24 cellular contexts compared by ENCODE assay signal in the genomic region with DNA sequence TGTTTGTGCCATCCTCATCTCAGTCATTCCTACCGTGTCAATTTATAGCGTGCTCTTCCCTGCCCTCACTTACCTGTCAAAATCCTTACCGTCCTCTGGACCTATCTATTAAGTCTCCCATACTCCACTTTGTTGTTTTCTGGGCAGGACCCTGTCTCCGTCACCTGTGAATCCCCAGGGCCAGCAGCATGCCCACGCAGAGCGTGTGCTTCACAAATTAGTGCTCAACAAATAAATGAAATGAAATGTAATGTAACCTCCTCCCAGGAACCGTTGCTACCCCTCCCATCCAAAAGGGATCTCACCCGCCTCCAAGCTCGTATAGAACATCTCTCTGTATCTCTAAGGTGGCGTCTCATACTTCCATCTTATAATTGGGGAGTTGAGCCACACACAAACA.
A peak's percentile ranks its signal among the peaks of the same experiment; 100 is the strongest.
DNase-seq lines count a peak whose midpoint lies in the region; ATAC-seq and TF ChIP-seq lines count a peak whose summit lies in the region.
"Had no signal": no experiment of that assay in that cellular context is flagged by ENCODE, and none has a peak within 500 bp of the region (broad histone marks: within the 10 kb centered on the region; RNA-seq: fewer than 3 reads in every experiment).

No MANE protein-coding gene starts in this region.

- no peak overlapping the region for H3K4me3 ChIP-seq in coronary artery
- no peak overlapping the region for H3K4me3 ChIP-seq in endodermal cell (ENCODE audit: low read length)
- H3K4me3 ChIP-seq: A549; BLaER1 treated with 17β-estradiol and CSF1 and Interleukin-3, amounts not matched to agents 10 nM and 100 nM; GM12878; GM23338 had no signal

- no peaks in the 10 kb centered on the region for H3K9me3 ChIP-seq in endodermal cell (ENCODE audit: control insufficient read depth, low read length)
- H3K9me3 ChIP-seq: A549; BE2C; BLaER1 treated with 17β-estradiol and CSF1 and Interleukin-3, amounts not matched to agents 10 nM and 100 nM had no signal

- H3K27ac ChIP-seq in coronary artery: no peak overlapping the region
- H3K27ac ChIP-seq in endodermal cell (ENCODE audit: low read depth, low read length): no peak overlapping the region
- H3K27ac ChIP-seq: A549 had no signal

- H3K27ac Mint-ChIP-seq in endodermal cell (no peak overlapping the region), osteocyte (ENCODE audit: unreplicated experiment) (no peak overlapping the region), type B pancreatic cell (no peak overlapping the region), WTC11 (no peak overlapping the region)
- H3K27ac Mint-ChIP-seq: CD4-positive, alpha-beta T cell; CD8-positive, alpha-beta memory T cell; GM23338 had no signal

- H3K9ac ChIP-seq in endodermal cell (ENCODE audit: extremely low read depth, low read length, poor library complexity, severe bottlenecking): no peak overlapping the region

- H3K27me3 ChIP-seq in endodermal cell (ENCODE audit: control insufficient read depth, insufficient read depth, low read length, poor library complexity, severe bottlenecking): no peaks in the 10 kb centered on the region
- H3K27me3 ChIP-seq: BE2C; BLaER1 treated with 17β-estradiol and CSF1 and Interleukin-3, amounts not matched to agents 10 nM and 100 nM had no signal

- H3K36me3 ChIP-seq in endodermal cell (ENCODE audit: control insufficient read depth, insufficient read depth, low read length): no peaks in the 10 kb centered on the region
- H3K36me3 ChIP-seq: BE2C; BLaER1 treated with 17β-estradiol and CSF1 and Interleukin-3, amounts not matched to agents 10 nM and 100 nM had no signal

- no peaks in the 10 kb centered on the region for H3K9me3 Mint-ChIP-seq in endodermal cell
- H3K9me3 Mint-ChIP-seq in osteocyte (ENCODE audit: unreplicated experiment): peaks cover 69% of the 10 kb centered on the region
- H3K9me3 Mint-ChIP-seq in type B pancreatic cell: no peaks in the 10 kb centered on the region
- peaks cover 24% of the 10 kb centered on the region for H3K9me3 Mint-ChIP-seq in WTC11
- H3K9me3 Mint-ChIP-seq: CD14-positive monocyte; CD4-positive, alpha-beta T cell; GM23338; H9 had no signal

- WGBS in endodermal cell (ENCODE audit: insufficient coverage in 1 of 2, insufficient read length in 1 of 2), 2 experiments: 88 to 95% methylated on average over 3 to 10 of the region's 10 CpGs

- peaks cover 2% of the 10 kb centered on the region for H3K4me1 Mint-ChIP-seq in endodermal cell
- H3K4me1 Mint-ChIP-seq in osteocyte (ENCODE audit: unreplicated experiment): no peaks in the 10 kb centered on the region
- H3K4me1 Mint-ChIP-seq in type B pancreatic cell (ENCODE audit: unreplicated experiment): no peaks in the 10 kb centered on the region
- H3K4me1 Mint-ChIP-seq in WTC11: no peaks in the 10 kb centered on the region
- H3K4me1 Mint-ChIP-seq: CD14-positive monocyte; CD8-positive, alpha-beta memory T cell; GM23338; H9 had no signal

- POLR2A ChIA-PET in WTC11 (lab: Charles Lee): no interaction called here

- DNase-seq in coronary artery (ENCODE audit: low spot score): peak; percentile 24
- DNase-seq in endodermal cell: peak; percentile 22
- DNase-seq in osteocyte (ENCODE audit: extremely low spot score, unreplicated experiment): peak; percentile 69
- DNase-seq in type B pancreatic cell (ENCODE audit: extremely low spot score, unreplicated experiment): peak; percentile 10
- DNase-seq in glomerular visceral epithelial cell (ENCODE audit: extremely low spot score): no peak
- DNase-seq in WTC11 (ENCODE audit: low spot score): no peak
- no peak for DNase-seq in NCI-H526 (lab: John Stamatoyannopoulos, UW)
- DNase-seq: 8988T; ACHN; AML-193; BE2C; CD4-positive, alpha-beta T cell; CD8-positive, alpha-beta memory T cell; DMS 273 treated with DMSO at 0.1 percent for 48 hours; DMS79; EL; GDM1; H9 had no signal

- H3K27me3 Mint-ChIP-seq in endodermal cell (ENCODE audit: insufficient read depth) (peaks cover 2% of the 10 kb centered on the region), osteocyte (ENCODE audit: unreplicated experiment) (no peaks in the 10 kb centered on the region), type B pancreatic cell (peaks cover 11% of the 10 kb centered on the region), WTC11 (ENCODE audit: low read depth) (no peaks in the 10 kb centered on the region)

- H3K4me3 Mint-ChIP-seq in endodermal cell (no peak overlapping the region), osteocyte (ENCODE audit: unreplicated experiment) (no peak overlapping the region), type B pancreatic cell (no peak overlapping the region), WTC11 (no peak overlapping the region)
- H3K4me3 Mint-ChIP-seq: CD14-positive monocyte; CD4-positive, alpha-beta T cell; CD8-positive, alpha-beta memory T cell; GM23338; H9 had no signal

- TF ChIP-seq CTCF in coronary artery (IDR thresholded peaks at IDR 0.05): no peak
- TF ChIP-seq CTCF in endodermal cell (conservative IDR thresholded peaks at IDR 0.05): no peak
- no peak for TF ChIP-seq CTCF in osteocyte (IDR thresholded peaks at IDR 0.05)
- TF ChIP-seq CTCF in type B pancreatic cell (conservative IDR thresholded peaks at IDR 0.05): no peak
- TF ChIP-seq CTCF in WTC11 (IDR thresholded peaks at IDR 0.05): no peak

- no peak for ATAC-seq in WTC11
- ATAC-seq: A549, GM12878, GM23338, HCT116 had no signal

- H3K36me3 Mint-ChIP-seq in endodermal cell (ENCODE audit: low read depth) (no peaks in the 10 kb centered on the region), osteocyte (ENCODE audit: unreplicated experiment) (no peaks in the 10 kb centered on the region), type B pancreatic cell (no peaks in the 10 kb centered on the region), WTC11 (no peaks in the 10 kb centered on the region)
- H3K36me3 Mint-ChIP-seq: CD14-positive monocyte; CD8-positive, alpha-beta memory T cell had no signal

- H3K4me1 ChIP-seq in endodermal cell (ENCODE audit: control insufficient read depth, insufficient read depth, low read length): no peaks in the 10 kb centered on the region
- H3K4me1 ChIP-seq: A549 had no signal

- CTCF ChIA-PET in WTC11 (lab: Charles Lee): no interaction called here

TF ChIP-seq in WTC11, 78 proteins besides CTCF, POLR2A, EP300 and RAD21:
- no peak for TF ChIP-seq CDX4 (CRISPR knock-in tag; IDR thresholded peaks at IDR 0.05; ENCODE audit: borderline replicate concordance)
- TF ChIP-seq ZNF423 (CRISPR knock-in tag; IDR thresholded peaks at IDR 0.05): no peak
- TF ChIP-seq FOXJ3 (CRISPR knock-in tag; IDR thresholded peaks at IDR 0.05; ENCODE audit: borderline replicate concordance): no peak
- TF ChIP-seq GABPB1 (CRISPR knock-in tag; IDR thresholded peaks at IDR 0.05): no peak
- no peak for TF ChIP-seq FOXP1 (CRISPR knock-in tag; IDR thresholded peaks at IDR 0.05; ENCODE audit: borderline replicate concordance)
- TF ChIP-seq, protein P1, sequence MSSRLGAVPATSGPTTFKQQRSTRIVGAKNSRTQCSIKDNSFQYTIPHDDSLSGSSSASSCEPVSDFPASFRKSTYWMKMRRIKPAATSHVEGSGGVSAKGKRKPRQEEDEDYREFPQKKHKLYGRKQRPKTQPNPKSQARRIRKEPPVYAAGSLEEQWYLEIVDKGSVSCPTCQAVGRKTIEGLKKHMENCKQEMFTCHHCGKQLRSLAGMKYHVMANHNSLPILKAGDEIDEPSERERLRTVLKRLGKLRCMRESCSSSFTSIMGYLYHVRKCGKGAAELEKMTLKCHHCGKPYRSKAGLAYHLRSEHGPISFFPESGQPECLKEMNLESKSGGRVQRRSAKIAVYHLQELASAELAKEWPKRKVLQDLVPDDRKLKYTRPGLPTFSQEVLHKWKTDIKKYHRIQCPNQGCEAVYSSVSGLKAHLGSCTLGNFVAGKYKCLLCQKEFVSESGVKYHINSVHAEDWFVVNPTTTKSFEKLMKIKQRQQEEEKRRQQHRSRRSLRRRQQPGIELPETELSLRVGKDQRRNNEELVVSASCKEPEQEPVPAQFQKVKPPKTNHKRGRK (CRISPR knock-in tag; IDR thresholded peaks at IDR 0.05; ENCODE audit: borderline replicate concordance): no peak
- no peak for TF ChIP-seq NFE2L1 (CRISPR knock-in tag; IDR thresholded peaks at IDR 0.05)
- TF ChIP-seq PRRX2 (CRISPR knock-in tag; IDR thresholded peaks at IDR 0.05): no peak
- TF ChIP-seq ZNF425 (CRISPR knock-in tag; conservative IDR thresholded peaks at IDR 0.05): no peak
- no peak for TF ChIP-seq NFATC4 (CRISPR knock-in tag; IDR thresholded peaks at IDR 0.05)

Comparison
In these comparisons a context has a peak if more than half of its experiments do, and no peak if none do; other contexts are left out.
1. DNase-seq: peak in coronary artery (single experiment), endodermal cell (single experiment), osteocyte (single experiment) and type B pancreatic cell (single experiment); none in glomerular visceral epithelial cell (single experiment), WTC11 (single experiment) and NCI-H526 (0 of 2).